Comparison of ENCODE assay signal across 23 cellular contexts in genomic region chr6:105322499-105323231, GRCh38.
A peak's percentile ranks its signal among the peaks of the same experiment; 100 is the strongest.
DNase-seq lines count a peak whose midpoint lies in the region; ATAC-seq and TF ChIP-seq lines count a peak whose summit lies in the region.
"Had no signal": no experiment of that assay in that cellular context is flagged by ENCODE, and none has a peak within 500 bp of the region (broad histone marks: within the 10 kb centered on the region; RNA-seq: fewer than 3 reads in every experiment).

No MANE protein-coding gene starts in this region.

- no peak for TF ChIP-seq CTCF in LNCaP clone FGC (IDR thresholded peaks at IDR 0.05; ENCODE audit: control insufficient read depth, extremely low read depth, insufficient read depth)

- ATAC-seq in left lobe of liver (peak; percentile 37), HG03039 (IDR thresholded peaks at IDR 0.05; ENCODE audit: unreplicated experiment) (no peak)
- ATAC-seq: HCT116; heart right ventricle; natural killer cell treated with Interleukin-12 subunit alpha and Interleukin-12 subunit beta and Interleukin-15 and Interleukin-18, amount 100 ng/mL, for 72 hours; right cardiac atrium had no signal

- no peak overlapping the region for H3K4me3 ChIP-seq in LNCaP clone FGC (ENCODE audit: low read depth, low read length)
- H3K4me3 ChIP-seq: adrenal gland, cardiac muscle cell, heart right ventricle, left lung, ovary, transverse colon had no signal

- DNase-seq in LNCaP clone FGC (ENCODE audit: low read depth) (peak; percentile 68), NCI-H2081 (lab: John Stamatoyannopoulos, UW) (peak; percentile 44 to 87), amniotic epithelial cell (ENCODE audit: low read depth) (peak; percentile 40), left lobe of liver (ENCODE audit: low spot score) (no peak), HUDEP-2 (lab: John Stamatoyannopoulos, UW; ENCODE audit: unreplicated experiment in 76 of 76) (no peak), NCI-H187 (lab: John Stamatoyannopoulos, UW) (no peak)
- DNase-seq: activated CD8-positive, alpha-beta memory T cell treated with anti-CD3 and anti-CD28 coated beads, Interleukin-2, amount 50 U/mL, for 48 hours; activated gamma-delta T cell; adrenal gland; CD4-positive, alpha-beta memory T cell; cortex of kidney; DMS79; heart right ventricle; left lung; NCI-H510A treated with DMSO at 0.1 percent for 48 hours; ovary; right cardiac atrium; stimulated activated CD4-positive, alpha-beta T cell treated with anti-CD3 and anti-CD28 coated beads, Interleukin-12 subunit alpha, Interleukin-12 subunit beta, amount 100 ng/mL, for 4 hours; transverse colon had no signal

Comparison
In these comparisons a context has a peak if more than half of its experiments do, and no peak if none do; other contexts are left out.
1. DNase-seq: peak in LNCaP clone FGC (single experiment), NCI-H2081 (2 of 2) and amniotic epithelial cell (single experiment); none in left lobe of liver (single experiment), HUDEP-2 (0 of 76) and NCI-H187 (0 of 2).